ENCODE assay signal across 18 cellular contexts in the genomic region with DNA sequence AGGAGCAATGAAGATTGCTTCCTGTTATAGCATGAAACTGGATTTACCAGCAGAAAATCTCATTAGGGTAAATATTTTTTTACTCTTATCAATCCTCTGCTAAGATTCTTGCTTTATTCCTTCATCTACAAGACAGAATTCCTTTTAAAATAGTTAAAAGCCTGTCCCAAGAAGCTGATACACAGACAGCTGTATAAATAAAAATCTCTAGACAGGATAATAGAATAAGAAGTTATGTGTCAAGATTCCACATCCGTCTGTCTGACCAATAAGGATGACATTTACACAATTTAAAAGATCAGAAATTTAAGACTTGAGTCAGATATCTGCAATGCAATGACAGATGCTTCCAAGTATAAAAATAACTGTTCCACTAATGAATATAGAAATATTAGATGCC.
"Had no signal": no experiment of that assay in that cellular context is flagged by ENCODE, and none has a peak within 500 bp of the region (broad histone marks: within the 10 kb centered on the region; RNA-seq: fewer than 3 reads in every experiment).

No MANE protein-coding gene starts in this region.

- DNase-seq: activated CD4-positive, alpha-beta T cell treated with anti-CD3 and anti-CD28 coated beads for 4 hours; activated CD8-positive, alpha-beta T cell treated with anti-CD3 and anti-CD28 coated beads for 36 hours; activated gamma-delta T cell treated with Interleukin-2 at 50 U/mL for 16 hours; activated T-cell treated with anti-CD3 and anti-CD28 coated beads, Interleukin-2, amount 50 U/mL, for 48 hours; amniotic stem cell; dermis blood vessel endothelial cell; kidney; left lung; mammary epithelial cell; naive thymus-derived CD8-positive, alpha-beta T cell; small intestine; T-helper 17 cell; upper lobe of left lung had no signal

- H3K4me1 ChIP-seq: left lung, suprapubic skin, upper lobe of left lung had no signal

- H3K27me3 ChIP-seq: left lung, neutrophil, suprapubic skin, upper lobe of left lung had no signal

- H3K4me1 Mint-ChIP-seq: naive thymus-derived CD8-positive, alpha-beta T cell; T-helper 17 cell; WTC11 had no signal

- H3K27me3 Mint-ChIP-seq: activated CD8-positive, alpha-beta T cell treated with anti-CD3 and anti-CD28 coated beads for 36 hours; T-helper 17 cell had no signal

- H3K9me3 ChIP-seq: left lung, neutrophil, suprapubic skin, upper lobe of left lung had no signal

- H3K27ac Mint-ChIP-seq: activated CD8-positive, alpha-beta T cell treated with anti-CD3 and anti-CD28 coated beads for 36 hours; activated naive CD8-positive, alpha-beta T cell; stimulated activated naive CD8-positive, alpha-beta T cell treated with anti-CD3 and anti-CD28 coated beads, Interleukin-15, Interleukin-2, amounts not matched to agents 100 ng/mL and 50 ng/mL, for 24 hours; T-helper 17 cell; WTC11 had no signal

- H3K4me3 ChIP-seq: left lung, suprapubic skin, upper lobe of left lung had no signal

- H3K4me3 Mint-ChIP-seq: activated CD8-positive, alpha-beta T cell treated with anti-CD3 and anti-CD28 coated beads for 36 hours; activated naive CD8-positive, alpha-beta T cell; naive thymus-derived CD8-positive, alpha-beta T cell; stimulated activated naive CD8-positive, alpha-beta T cell treated with anti-CD3 and anti-CD28 coated beads, Interleukin-15, Interleukin-2, amounts not matched to agents 100 ng/mL and 50 ng/mL, for 24 hours; T-helper 17 cell; WTC11 had no signal

- H3K36me3 ChIP-seq: left lung, neutrophil, suprapubic skin, upper lobe of left lung had no signal

- H3K27ac ChIP-seq: left lung, neutrophil, suprapubic skin, upper lobe of left lung had no signal

- FAIRE-seq: kidney, small intestine had no signal

- ATAC-seq: activated CD8-positive, alpha-beta T cell treated with anti-CD3 and anti-CD28 coated beads for 36 hours; left lung; naive thymus-derived CD8-positive, alpha-beta T cell; T-helper 17 cell; WTC11 had no signal

- H3K9me3 Mint-ChIP-seq: activated CD8-positive, alpha-beta T cell treated with anti-CD3 and anti-CD28 coated beads for 36 hours had no signal
